13 cellular contexts compared by ENCODE assay signal in genomic region chr16:5093081-5093480, GRCh38. TPM values are rescaled to one million over a fixed set of nuclear protein-coding genes. Genes with fewer than 3 reads are reported as not detected.
"Had no signal": no experiment of that assay in that cellular context is flagged by ENCODE, and none has a peak within 500 bp of the region (broad histone marks: within the 10 kb centered on the region; RNA-seq: fewer than 3 reads in every experiment).

No MANE protein-coding gene starts in this region.

RNA-seq across cellular contexts. Expression of gene C16orf89, which starts 27.3 kb away (rescaled TPM):
- total RNA-seq: activated B cell treated with CpG ODN at 0.5 μM for 24 hours; activated CD4-positive, alpha-beta memory T cell treated with anti-CD3 and anti-CD28 coated beads for 36 hours; activated CD4-positive, alpha-beta memory T cell treated with anti-CD3 and anti-CD28 coated beads, Interleukin-2, amount 10 ng/mL, durations not matched to agents 7 days and 5 days; activated CD4-positive, alpha-beta T cell treated with anti-CD3 and anti-CD28 coated beads for 36 hours; activated CD4-positive, alpha-beta T cell treated with anti-CD3 and anti-CD28 coated beads, Interleukin-2, amount 10 ng/mL, durations not matched to agents 24 days and 14 days; activated CD4-positive, alpha-beta T cell treated with anti-CD3 and anti-CD28 coated beads, Interleukin-2, amount 10 ng/mL, durations not matched to agents 7 days and 5 days; activated CD8-positive, alpha-beta memory T cell treated with anti-CD3 and anti-CD28 coated beads for 36 hours; activated CD8-positive, alpha-beta memory T cell treated with anti-CD3 and anti-CD28 coated beads, Interleukin-2, amount 10 ng/mL, durations not matched to agents 7 days and 5 days; activated CD8-positive, alpha-beta T cell treated with anti-CD3 and anti-CD28 coated beads for 36 hours; activated CD8-positive, alpha-beta T cell treated with anti-CD3 and anti-CD28 coated beads, Interleukin-2, amount 10 ng/mL, durations not matched to agents 7 days and 5 days; T-helper 1 cell treated with Interleukin-12 subunit alpha and Interleukin-12 subunit beta and Interleukin-4 antibody, amounts not matched to agents 30 ng/mL and 1 ng/mL, for 36 hours; T-helper 17 cell; T-helper 2 cell treated with Interferon-gamma antibody and Interleukin-4, amounts not matched to agents 100 ng/mL and 5 ng/mL, for 36 hours had no signal
